Comparison of ENCODE assay signal across 14 cellular contexts in genomic region chr16:89304181-89304851, GRCh38.
A peak's percentile ranks its signal among the peaks of the same experiment; 100 is the strongest.
DNase-seq lines count a peak whose midpoint lies in the region; ATAC-seq and TF ChIP-seq lines count a peak whose summit lies in the region.
"Had no signal": no experiment of that assay in that cellular context is flagged by ENCODE, and none has a peak within 500 bp of the region (broad histone marks: within the 10 kb centered on the region; RNA-seq: fewer than 3 reads in every experiment).

No MANE protein-coding gene starts in this region.

- no peak overlapping the region for H2BK20ac ChIP-seq in IMR-90 (ENCODE audit: low read depth, low read length)

- H3K36me3 ChIP-seq in IMR-90 (ENCODE audit: control insufficient read depth, insufficient read depth, low read length) (peaks cover 28% of the 10 kb centered on the region), psoas muscle (ENCODE audit: insufficient read depth in 1 of 2, low read depth in 1 of 2) (peaks cover 4 to 20% of the 10 kb centered on the region in 2 donors)

- H3K36me3 Mint-ChIP-seq in activated T-cell treated with anti-CD3 and anti-CD28 coated beads, Interleukin-2, amount 50 U/mL, for 72 hours (ENCODE audit: insufficient read depth in 2 of 2), result peaks cover 6 to 26% of the 10 kb centered on the region in 2 donors
- peaks cover 25% of the 10 kb centered on the region for H3K36me3 Mint-ChIP-seq in effector memory CD8-positive, alpha-beta T cell (ENCODE audit: insufficient read depth)

- no peaks in the 10 kb centered on the region for H3K27me3 ChIP-seq in IMR-90 (ENCODE audit: control insufficient read depth, insufficient read depth, low read length)
- no peaks in the 10 kb centered on the region for H3K27me3 ChIP-seq in psoas muscle (ENCODE audit: insufficient read depth in 3 of 3, low read length in 2 of 3)

- H3K27ac Mint-ChIP-seq in activated T-cell treated with anti-CD3 and anti-CD28 coated beads, Interleukin-2, amount 50 U/mL, for 72 hours, result peak overlapping the region; percentile 51
- H3K27ac Mint-ChIP-seq in effector memory CD8-positive, alpha-beta T cell, result peak overlapping the region; percentile 72 to 78

- H3K4me1 ChIP-seq in IMR-90 (ENCODE audit: control insufficient read depth, insufficient read depth, low read length), result peaks cover 18% of the 10 kb centered on the region
- peaks cover 43% of the 10 kb centered on the region for H3K4me1 ChIP-seq in psoas muscle

- no peak overlapping the region for H2AFZ ChIP-seq in IMR-90 (replicated peaks; ENCODE audit: low read length, poor library complexity)
- H2AFZ ChIP-seq: GM23248 had no signal

- peaks cover 27 to 76% of the 10 kb centered on the region in 2 experiments for H3K79me1 ChIP-seq in IMR-90 (ENCODE audit: low read depth in 1 of 2, low read length in 2 of 2)

- no peak overlapping the region for H2BK120ac ChIP-seq in IMR-90 (ENCODE audit: low read depth, low read length)

- no peak overlapping the region for H3K56ac ChIP-seq in IMR-90 (ENCODE audit: extremely low read depth, insufficient read depth, low read length)

- H3K4me3 ChIP-seq in IMR-90 (ENCODE audit: insufficient read depth, low read depth, low read length) (no peak overlapping the region), psoas muscle (no peak overlapping the region)
- H3K4me3 ChIP-seq: GM23248 had no signal

- dilution Hi-C loops in IMR-90 (cut with HindIII; ENCODE audit: low sequenced_read_pairs, unreplicated experiment), result no loop called here

- no peak for TF ChIP-seq RAD21 in IMR-90 (IDR thresholded peaks at IDR 0.05; ENCODE audit: low read length)

- ATAC-seq in activated T-cell treated with anti-CD3 and anti-CD28 coated beads, Interleukin-2, amount 50 U/mL, for 72 hours (replicated peaks in 1 of 2), result no peak
- ATAC-seq in IMR-90 (ENCODE audit: low read depth) (no peak), psoas muscle (no peak), GM19452 (IDR thresholded peaks at IDR 0.05; ENCODE audit: unreplicated experiment) (no peak)
- ATAC-seq in effector memory CD8-positive, alpha-beta T cell (replicated peaks), result no peak
- ATAC-seq: activated CD4-positive, CD25-positive, alpha-beta regulatory T cell treated with anti-CD3 and anti-CD28 coated beads, Interleukin-2, amount 50 U/mL, for 24 hours; sciatic nerve had no signal

- no peak overlapping the region for H4K5ac ChIP-seq in IMR-90 (ENCODE audit: low read depth, low read length)

- no peaks in the 10 kb centered on the region for H3K27me3 Mint-ChIP-seq in activated T-cell treated with anti-CD3 and anti-CD28 coated beads, Interleukin-2, amount 50 U/mL, for 72 hours (ENCODE audit: low read depth)
- H3K27me3 Mint-ChIP-seq in effector memory CD8-positive, alpha-beta T cell, result no peaks in the 10 kb centered on the region

- H3K23ac ChIP-seq in IMR-90 (ENCODE audit: low read depth, low read length), result no peak overlapping the region

- peak overlapping the region; percentile 23; the same call in 1 of the 2 replicates for H2AK5ac ChIP-seq in IMR-90 (ENCODE audit: low read depth, low read length)

- peaks cover 42% of the 10 kb centered on the region for H3K9me1 ChIP-seq in IMR-90 (ENCODE audit: insufficient read depth, low read length)

- H2BK5ac ChIP-seq in IMR-90 (ENCODE audit: low read depth, low read length, poor library complexity, severe bottlenecking), result no peak overlapping the region

- no peak overlapping the region for H3K14ac ChIP-seq in IMR-90 (replicated peaks; ENCODE audit: low read depth, low read length)

- in situ Hi-C loops in IMR-90 (cut with MboI; ENCODE audit: low sequenced_read_pairs), result no loop called here

- no peak overlapping the region for H3K4me3 Mint-ChIP-seq in activated T-cell treated with anti-CD3 and anti-CD28 coated beads, Interleukin-2, amount 50 U/mL, for 72 hours
- H3K4me3 Mint-ChIP-seq in effector memory CD8-positive, alpha-beta T cell, result peak overlapping the region; percentile 65 to 72
- H3K4me3 Mint-ChIP-seq: neural crest cell had no signal

- H4K8ac ChIP-seq in IMR-90 (ENCODE audit: low read depth in 2 of 2, low read length in 2 of 2), result no peak overlapping the region

- no TSS peak for BruUV-seq in IMR-90 (replicated peaks; lab: Mats Ljungman, UMichigan)

- POLR2A ChIA-PET in IMR-90 (lab: Charles Lee; ENCODE audit: unreplicated experiment), result no interaction called here

- H3K4ac ChIP-seq in IMR-90 (ENCODE audit: low read depth, low read length), result peak overlapping the region; percentile 5; the same call in 1 of the 2 replicates

- H4K20me1 ChIP-seq in IMR-90 (ENCODE audit: insufficient read depth, low read length), result peaks cover 74% of the 10 kb centered on the region

- no peak for DNase-seq in activated T-cell treated with anti-CD3 and anti-CD28 coated beads, Interleukin-2, amount 50 U/mL, for 72 hours
- DNase-seq in activated T-cell treated with anti-CD3 and anti-CD28 coated beads, Interleukin-2, amount 50 U/mL, for 1 hour, result no peak
- DNase-seq in IMR-90 (no peak), psoas muscle (no peak), NCI-H748 (lab: John Stamatoyannopoulos, UW; ENCODE audit: unreplicated experiment) (no peak)
- DNase-seq in effector memory CD8-positive, alpha-beta T cell, result no peak
- DNase-seq in effector CD4-positive, alpha-beta T cell, result no peak
- DNase-seq: activated T-cell treated with anti-CD3 and anti-CD28 coated beads, Interleukin-2, amount 50 U/mL, for 48 hours; GM23248; NCI-H774 had no signal

- no peak overlapping the region for H3K27ac ChIP-seq in IMR-90 (ENCODE audit: insufficient read depth, low read length)
- H3K27ac ChIP-seq in psoas muscle, result peak overlapping the region; percentile 80
- H3K27ac ChIP-seq: GM23248 had no signal

- H3K18ac ChIP-seq in IMR-90 (ENCODE audit: low read depth, low read length), result no peak overlapping the region

- no peak overlapping the region for H2BK15ac ChIP-seq in IMR-90 (ENCODE audit: low read depth, low read length)

- H3K9me3 Mint-ChIP-seq in activated T-cell treated with anti-CD3 and anti-CD28 coated beads, Interleukin-2, amount 50 U/mL, for 72 hours, result no peaks in the 10 kb centered on the region
- H3K9me3 Mint-ChIP-seq in effector memory CD8-positive, alpha-beta T cell, result no peaks in the 10 kb centered on the region
- H3K9me3 Mint-ChIP-seq: neural crest cell had no signal

- no peak overlapping the region for H3K9ac ChIP-seq in IMR-90 (ENCODE audit: low read depth, low read length)
- H3K9ac ChIP-seq: GM23248 had no signal

- peaks cover 28% of the 10 kb centered on the region for H3K4me1 Mint-ChIP-seq in activated T-cell treated with anti-CD3 and anti-CD28 coated beads, Interleukin-2, amount 50 U/mL, for 72 hours (ENCODE audit: low read depth)
- H3K4me1 Mint-ChIP-seq in effector memory CD8-positive, alpha-beta T cell (ENCODE audit: low read depth in 2 of 2), result peaks cover 44 to 50% of the 10 kb centered on the region in 2 donors

- no peak overlapping the region for H2AK9ac ChIP-seq in IMR-90 (replicated peaks; ENCODE audit: low read depth, low read length, poor library complexity)

- CTCF ChIA-PET in IMR-90 (lab: Yijun Ruan, JAX), result no interaction called here

- TF ChIP-seq CTCF in IMR-90 (conservative IDR thresholded peaks at IDR 0.05; ENCODE audit: low read depth, low read length) (no peak), psoas muscle (IDR thresholded peaks at IDR 0.05) (no peak)

- TF ChIP-seq POLR2A in IMR-90 (IDR thresholded peaks at IDR 0.05; ENCODE audit: low read depth, low read length), result no peak

- 94% methylated on average over 14 of the region's 16 CpGs; no CpG with 5 or more reads in 1 of the 2 experiments for WGBS in IMR-90 (ENCODE audit: extremely low coverage in 2 of 2, insufficient read length in 1 of 2), 2 experiments
- 92 to 95% (median 95%) methylated on average over 16 of the region's 16 CpGs for WGBS in psoas muscle, 3 donors

- intact Hi-C loops in IMR-90 (cut with micrococcal nuclease), result no loop called here
- intact Hi-C loops in psoas muscle (cut with DNase I), result no loop called here

- H4K91ac ChIP-seq in IMR-90 (ENCODE audit: insufficient read depth, low read depth, low read length), result no peak overlapping the region

- 0 out of 2 replicates have a peak, but pooled peaks cover 2% of the 10 kb centered on the region for H3K9me3 ChIP-seq in IMR-90 (ENCODE audit: control insufficient read depth, insufficient read depth, low read length)
- H3K9me3 ChIP-seq in psoas muscle, result no peaks in the 10 kb centered on the region

- no peak overlapping the region for H3K4me2 ChIP-seq in IMR-90 (ENCODE audit: low read depth, low read length)

TF ChIP-seq in IMR-90, 13 proteins besides CTCF, POLR2A, EP300 and RAD21:
- TF ChIP-seq BHLHE40 (IDR thresholded peaks at IDR 0.05; ENCODE audit: low read depth, low read length) (no peak), MXI1 (IDR thresholded peaks at IDR 0.05; ENCODE audit: borderline replicate concordance, low read depth, low read length) (no peak), CHD1 (IDR thresholded peaks at IDR 0.05; ENCODE audit: low read depth, low read length) (no peak)
TF ChIP-seq in IMR-90: peak in this region for 0.

Comparison
In these comparisons a context has a peak if more than half of its experiments do, and no peak if none do; other contexts are left out.
1. H3K4me3 Mint-ChIP-seq: peak in effector memory CD8-positive, alpha-beta T cell (2 of 2); none in activated T-cell treated with anti-CD3 and anti-CD28 coated beads, Interleukin-2, amount 50 U/mL, for 72 hours (0 of 2).